ENCODE assay signal across 1 cellular context in genomic region chr6:24761193-24761835, GRCh38.
TF ChIP-seq lines count a peak whose summit lies in the region.

No MANE protein-coding gene starts in this region.

TF ChIP-seq in WTC11, 78 proteins besides CTCF, POLR2A, EP300 and RAD21:
- TF ChIP-seq ATF6 (CRISPR knock-in tag; IDR thresholded peaks at IDR 0.05) (no peak), NFYB (CRISPR knock-in tag; conservative IDR thresholded peaks at IDR 0.05; ENCODE audit: low read depth) (no peak), GABPB1 (CRISPR knock-in tag; IDR thresholded peaks at IDR 0.05) (no peak)
- TF ChIP-seq, protein P1, sequence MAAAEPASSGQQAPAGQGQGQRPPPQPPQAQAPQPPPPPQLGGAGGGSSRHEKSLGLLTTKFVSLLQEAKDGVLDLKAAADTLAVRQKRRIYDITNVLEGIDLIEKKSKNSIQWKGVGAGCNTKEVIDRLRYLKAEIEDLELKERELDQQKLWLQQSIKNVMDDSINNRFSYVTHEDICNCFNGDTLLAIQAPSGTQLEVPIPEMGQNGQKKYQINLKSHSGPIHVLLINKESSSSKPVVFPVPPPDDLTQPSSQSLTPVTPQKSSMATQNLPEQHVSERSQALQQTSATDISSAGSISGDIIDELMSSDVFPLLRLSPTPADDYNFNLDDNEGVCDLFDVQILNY (CRISPR knock-in tag; IDR thresholded peaks at IDR 0.05) = 0 out of 2 replicates have a peak, but pooled peaks have one; percentile 28
